Comparison of ENCODE assay signal across 1 cellular context in genomic region chr12:12194206-12194605, GRCh38.
TF ChIP-seq lines count a peak whose summit lies in the region.

No MANE protein-coding gene starts in this region.

TF ChIP-seq in HepG2, 621 proteins besides CTCF, POLR2A, EP300 and RAD21 (continued from another document):
- peak; percentile 37; the same call in 1 of the 2 replicates for TF ChIP-seq HOMEZ (CRISPR knock-in tag; IDR thresholded peaks at IDR 0.05; ENCODE audit: low read depth)
- 0 out of 2 replicates have a peak, but pooled peaks have one; percentile 7 for TF ChIP-seq GATAD2A (CRISPR knock-in tag; IDR thresholded peaks at IDR 0.05)
- 0 out of 4 replicates have a peak, but pooled peaks of 1 of the 2 experiments have one; percentile 14 for TF ChIP-seq NR2F1 (CRISPR knock-in tag; IDR thresholded peaks at IDR 0.05)
- 0 out of 2 replicates have a peak, but pooled peaks have one; percentile 48 for TF ChIP-seq PPARG (CRISPR knock-in tag; conservative IDR thresholded peaks at IDR 0.05)
